In genomic region chr6:125231574-125232343, GRCh38 we compare ENCODE assay signal across 1 cellular context.
TF ChIP-seq lines count a peak whose summit lies in the region.

No MANE protein-coding gene starts in this region.

TF ChIP-seq in IMR-90, 13 proteins besides CTCF, POLR2A, EP300 and RAD21 (continued from another document):
- TF ChIP-seq ELK1 (IDR thresholded peaks at IDR 0.05; ENCODE audit: borderline replicate concordance, low read depth, low read length) (no peak), CEBPB (IDR thresholded peaks at IDR 0.05; ENCODE audit: low read depth, low read length) (no peak), MAZ (IDR thresholded peaks at IDR 0.05; ENCODE audit: borderline replicate concordance, low read depth, low read length) (no peak), BHLHE40 (IDR thresholded peaks at IDR 0.05; ENCODE audit: low read depth, low read length) (no peak), NFE2L2 (IDR thresholded peaks at IDR 0.05; ENCODE audit: low read depth, low read length) (no peak), FOS (IDR thresholded peaks at IDR 0.05; ENCODE audit: low read depth, low read length) (no peak), USF2 (IDR thresholded peaks at IDR 0.05; ENCODE audit: low read depth, low read length) (no peak)
